In the genomic region with DNA sequence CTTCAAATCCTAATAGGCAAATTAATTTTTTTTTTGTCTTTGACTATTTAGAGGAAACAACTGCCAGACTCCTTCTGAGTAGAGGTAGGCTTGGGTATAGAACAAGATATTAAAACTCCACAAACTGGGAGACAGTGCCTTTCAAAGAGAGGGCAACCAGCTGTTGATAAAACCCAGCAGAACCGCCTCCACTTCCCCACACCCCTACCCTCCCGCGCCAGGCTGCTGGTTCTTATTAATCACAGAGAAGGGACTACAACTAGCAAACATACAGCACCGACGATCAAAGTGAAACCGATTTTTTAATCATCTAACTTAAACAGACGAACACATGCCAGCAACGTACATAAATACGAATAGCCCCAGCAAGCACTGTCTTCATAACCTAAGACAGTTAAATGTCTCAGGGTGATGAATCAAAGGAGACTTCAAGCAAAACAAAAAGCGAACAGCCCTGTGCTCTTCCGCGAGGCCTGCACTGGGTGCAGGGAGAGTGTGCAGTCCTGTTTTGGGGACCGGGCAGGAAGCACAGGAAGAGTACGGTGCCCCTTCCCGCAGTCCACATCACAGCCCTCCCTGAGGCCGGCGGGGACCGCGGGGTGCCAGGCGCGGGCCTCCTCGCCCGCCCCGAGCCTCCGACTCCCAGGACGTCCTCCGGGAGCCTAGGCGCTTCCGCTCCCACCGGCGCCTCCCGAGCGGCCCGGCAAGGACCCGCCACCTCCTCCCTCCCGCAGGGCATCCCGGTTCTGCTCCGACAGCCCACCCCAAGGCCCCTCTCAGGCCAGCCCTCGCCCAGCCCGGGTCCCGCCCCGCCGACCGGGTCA, we compare ENCODE assay signal across 8 cellular contexts.
A peak's percentile ranks its signal among the peaks of the same experiment; 100 is the strongest.
DNase-seq lines count a peak whose midpoint lies in the region; ATAC-seq and TF ChIP-seq lines count a peak whose summit lies in the region.

No MANE protein-coding gene starts in this region.

- TF ChIP-seq CTCF in VCaP (conservative IDR thresholded peaks at IDR 0.05) = no peak

- peak overlapping the region; percentile 63 for H3K27ac ChIP-seq in HUES48 (ENCODE audit: low read depth, low read length)
- peak overlapping the region; percentile 96 for H3K27ac ChIP-seq in VCaP

- peak; percentile 23 for ATAC-seq in GM21423 (IDR thresholded peaks at IDR 0.05; ENCODE audit: unreplicated experiment)

- peaks cover 11% of the 10 kb centered on the region for H3K27me3 ChIP-seq in HUES48 (ENCODE audit: control insufficient read depth, insufficient read depth, low read length)

- H3K9ac ChIP-seq in HUES48 (ENCODE audit: low read depth, low read length) = no peak overlapping the region; the same call in 1 of the 2 replicates

- H3K4me3 ChIP-seq in HUES48 (ENCODE audit: low read depth, low read length) = peak overlapping the region; percentile 70

- DNase-seq in DMS53 treated with DMSO at 0.1 percent for 48 hours (lab: John Stamatoyannopoulos, UW; ENCODE audit: unreplicated experiment) (peak; percentile 4), cerebellar cortex (ENCODE audit: low spot score) (peak; percentile 67), kidney tubule cell (ENCODE audit: low spot score) (peak; percentile 67), NCI-H2081 treated with DMSO at 0.1 percent for 48 hours (lab: John Stamatoyannopoulos, UW) (no peak)
- peak; percentile 33 to 36 for DNase-seq in stimulated activated CD4-positive, alpha-beta T cell treated with anti-CD3 and anti-CD28 coated beads, Interleukin-15, amount 100 ng/mL, for 48 hours (ENCODE audit: low read depth in 2 of 2)

- H3K4me1 ChIP-seq in HUES48 (ENCODE audit: control insufficient read depth, insufficient read depth, low read length) = peaks cover 28% of the 10 kb centered on the region

- no peaks in the 10 kb centered on the region for H3K36me3 ChIP-seq in HUES48 (ENCODE audit: control insufficient read depth, insufficient read depth, low read length)

- no peaks in the 10 kb centered on the region for H3K9me3 ChIP-seq in HUES48 (ENCODE audit: control insufficient read depth, insufficient read depth, low read length)
